Comparison of ENCODE assay signal across 9 cellular contexts in the genomic region with DNA sequence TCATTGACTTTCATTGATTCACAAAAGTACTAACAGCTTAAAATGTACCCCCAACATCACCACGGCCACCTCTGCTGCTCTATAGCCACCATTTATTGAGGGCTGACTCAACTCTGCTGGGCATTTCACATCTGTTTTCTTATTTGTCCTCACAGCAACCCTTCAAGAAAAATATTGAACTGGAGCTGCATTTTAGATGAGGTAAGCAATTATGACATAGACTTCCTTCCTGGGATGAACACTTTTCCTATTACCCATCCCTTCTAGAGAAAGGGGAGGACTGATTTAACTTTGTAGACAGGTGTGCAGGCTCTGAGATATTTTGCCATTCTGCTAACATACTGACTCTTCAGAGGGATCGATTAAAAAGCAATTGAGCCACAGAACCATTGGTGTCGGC.
"Had no signal": no experiment of that assay in that cellular context is flagged by ENCODE, and none has a peak within 500 bp of the region (broad histone marks: within the 10 kb centered on the region; RNA-seq: fewer than 3 reads in every experiment).

No MANE protein-coding gene starts in this region.

- FAIRE-seq: HTR-8/SVneo, K562 had no signal

- H3K27ac Mint-ChIP-seq: HFFc6 had no signal

- H3K27ac ChIP-seq: GM23248 had no signal

- H3K36me3 ChIP-seq: HAP-1 had no signal

- H3K9ac ChIP-seq: GM23248 had no signal

- H3K9me3 ChIP-seq: HAP-1 had no signal

- H3K9me3 Mint-ChIP-seq: HFFc6 had no signal

- DNase-seq: GM23248, GOT3, H7, HFFc6, KG1 had no signal

- ATAC-seq: HCT116, K562 had no signal

- H3K4me3 Mint-ChIP-seq: HFFc6 had no signal

- H3K4me3 ChIP-seq: GM23248, HAP-1, K562 had no signal

- H2AFZ ChIP-seq: GM23248 had no signal

- H3K4me1 ChIP-seq: HAP-1 had no signal
